8 cellular contexts compared by ENCODE assay signal in the genomic region with DNA sequence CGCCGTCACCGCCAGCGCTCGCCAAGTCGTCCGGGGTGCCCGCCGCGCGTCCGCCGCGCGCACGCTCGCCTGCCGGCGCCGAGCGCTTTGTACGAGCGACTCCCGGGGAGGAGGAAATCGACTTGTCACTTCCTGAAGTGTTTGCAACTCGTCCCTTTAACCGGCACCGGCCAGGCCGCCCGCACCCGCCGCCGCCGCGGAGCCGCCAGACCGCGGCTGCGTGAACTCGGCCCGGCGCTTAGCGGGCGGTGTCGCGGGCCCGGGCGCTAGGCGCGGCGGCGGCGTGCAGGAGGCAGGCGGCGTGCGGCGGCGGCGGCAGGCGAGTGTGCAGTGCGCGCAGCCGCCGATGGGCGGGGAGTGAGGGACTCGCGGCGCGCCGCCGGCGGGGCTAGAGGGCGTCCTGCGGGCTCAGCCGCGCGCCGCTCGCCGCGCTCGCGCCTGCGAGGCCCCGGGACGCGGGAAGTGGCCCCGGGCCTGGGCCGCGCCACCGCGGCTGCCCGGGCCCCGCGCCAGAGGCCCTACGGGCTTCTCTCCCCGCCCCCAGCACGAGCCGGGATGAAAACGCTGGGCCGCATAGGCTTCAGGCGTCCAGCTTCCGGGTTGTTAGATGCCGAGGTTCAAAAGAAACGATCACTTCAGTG. TPM values are rescaled to one million over a fixed set of nuclear protein-coding genes. Genes with fewer than 3 reads are reported as not detected.
DNase-seq lines count a peak whose midpoint lies in the region; ATAC-seq and TF ChIP-seq lines count a peak whose summit lies in the region.

A gene with protein sequence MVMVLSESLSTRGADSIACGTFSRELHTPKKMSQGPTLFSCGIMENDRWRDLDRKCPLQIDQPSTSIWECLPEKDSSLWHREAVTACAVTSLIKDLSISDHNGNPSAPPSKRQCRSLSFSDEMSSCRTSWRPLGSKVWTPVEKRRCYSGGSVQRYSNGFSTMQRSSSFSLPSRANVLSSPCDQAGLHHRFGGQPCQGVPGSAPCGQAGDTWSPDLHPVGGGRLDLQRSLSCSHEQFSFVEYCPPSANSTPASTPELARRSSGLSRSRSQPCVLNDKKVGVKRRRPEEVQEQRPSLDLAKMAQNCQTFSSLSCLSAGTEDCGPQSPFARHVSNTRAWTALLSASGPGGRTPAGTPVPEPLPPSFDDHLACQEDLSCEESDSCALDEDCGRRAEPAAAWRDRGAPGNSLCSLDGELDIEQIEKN (minus strand): TSS at position 332 of the 641 bp plus-strand sequence. CDS start 37,665 bp downstream, outside the sequence.

- peak; percentile 19 for TF ChIP-seq EP300 in neural cell (conservative IDR thresholded peaks at IDR 0.05; ENCODE audit: poor library complexity, severe bottlenecking)

- TF ChIP-seq RAD21 in neural cell (conservative IDR thresholded peaks at IDR 0.05): no peak

- H3K4me2 ChIP-seq in neural cell (ENCODE audit: low read length): peak within 1 kb of the TSS; percentile 69

- H3K27ac ChIP-seq in neural cell (ENCODE audit: low read length) (peak within 1 kb of the TSS; percentile 59), stomach smooth muscle (ENCODE audit: low read length) (peak within 1 kb of the TSS; percentile 6)

- H3K36me3 ChIP-seq in neural cell (ENCODE audit: insufficient read depth, low read length): no peaks in the 10 kb centered on the region
- peaks cover 0 to 2% of the 10 kb centered on the region in 2 donors for H3K36me3 ChIP-seq in stomach smooth muscle (ENCODE audit: control insufficient read depth in 2 of 2, insufficient read depth in 2 of 2, low read length in 2 of 2)

- H3K79me2 ChIP-seq in neural cell (replicated peaks; ENCODE audit: insufficient read depth, low read length): peaks cover 32% of the 10 kb centered on the region

- H3K4me3 ChIP-seq in fibroblast of villous mesenchyme (ENCODE audit: low read depth, low read length) (peak within 1 kb of the TSS; percentile 77), neural cell (ENCODE audit: low read length) (peak within 1 kb of the TSS; percentile 87), stomach smooth muscle (ENCODE audit: low read length in 2 of 2) (peak within 1 kb of the TSS; percentile 76 to 80)

- no peaks in the 10 kb centered on the region for H3K27me3 ChIP-seq in neural cell (ENCODE audit: insufficient read depth, low read depth, low read length)
- H3K27me3 ChIP-seq in stomach smooth muscle (ENCODE audit: control insufficient read depth in 1 of 2, insufficient read depth in 2 of 2, low read length in 2 of 2): no peaks in the 10 kb centered on the region

- H3K9me3 ChIP-seq in neural cell (ENCODE audit: low read length) (no peaks in the 10 kb centered on the region), stomach smooth muscle (ENCODE audit: control insufficient read depth in 2 of 2, low read length in 2 of 2) (no peaks in the 10 kb centered on the region)

- TF ChIP-seq CTCF in fibroblast of villous mesenchyme (IDR thresholded peaks at IDR 0.05; ENCODE audit: insufficient read depth, low read depth, low read length) (no peak), neural cell (IDR thresholded peaks at IDR 0.05; ENCODE audit: poor library complexity, severe bottlenecking) (no peak)

- peak within 1 kb of the TSS; percentile 10 for H2AFZ ChIP-seq in neural cell (ENCODE audit: low read depth, low read length)

- ATAC-seq in GM19468 (IDR thresholded peaks at IDR 0.05; ENCODE audit: extremely low read depth, unreplicated experiment): peak; percentile 68

- H4K20me1 ChIP-seq in neural cell (ENCODE audit: insufficient read depth): no peaks in the 10 kb centered on the region

- DNase-seq in DMS 273 (lab: John Stamatoyannopoulos, UW; ENCODE audit: unreplicated experiment): peak; percentile 94
- DNase-seq in HPDE6-E6E7 (ENCODE audit: extremely low spot score): peak; percentile 56
- DNase-seq in SHP77 (lab: John Stamatoyannopoulos, UW): peak; percentile 77 to 87
- peak; percentile 75 for DNase-seq in activated gamma-delta T cell (lab: John Stamatoyannopoulos, UW)
- DNase-seq in fibroblast of villous mesenchyme (ENCODE audit: low read depth): peak; percentile 76

- H3F3A ChIP-seq in neural cell (ENCODE audit: insufficient read depth, low read length, poor library complexity, severe bottlenecking): peaks cover 4% of the 10 kb centered on the region

- peaks cover 41% of the 10 kb centered on the region for H3K4me1 ChIP-seq in stomach smooth muscle (ENCODE audit: control insufficient read depth, insufficient read depth, low read length)

- H3K9me2 ChIP-seq in neural cell (ENCODE audit: insufficient read depth, low read length): no peaks in the 10 kb centered on the region

- H3K9ac ChIP-seq in neural cell (ENCODE audit: low read length) (peak within 1 kb of the TSS; percentile 76), stomach smooth muscle (ENCODE audit: low read length in 2 of 2) (peak within 1 kb of the TSS; percentile 22 to 62)

TF ChIP-seq in neural cell, 6 proteins besides CTCF, POLR2A, EP300 and RAD21:
- TF ChIP-seq SMC3 (conservative IDR thresholded peaks at IDR 0.05; ENCODE audit: poor library complexity): no peak
- TF ChIP-seq MXI1 (conservative IDR thresholded peaks at IDR 0.05; ENCODE audit: poor library complexity, severe bottlenecking): peak; percentile 58
- TF ChIP-seq POLR2AphosphoS5 (IDR thresholded peaks at IDR 0.05): peak; percentile 26

RNA-seq across cellular contexts. Expression of the gene that starts here (rescaled TPM):
- 13.4 and 13.9 TPM in 2 replicates for total RNA-seq in fibroblast of villous mesenchyme
- 21.8 and 28.6 TPM in 2 replicates for polyA plus RNA-seq in neural cell
- 83.6 and 99.3 TPM in 2 replicates for polyA minus RNA-seq in neural cell

Comparison
In these comparisons a context has a peak if more than half of its experiments do, and no peak if none do; other contexts are left out.
1. Peak in every context shown above with its lines: DNase-seq, ATAC-seq, H3K4me3 ChIP-seq and H3K27ac ChIP-seq.